Comparison of ENCODE assay signal across 1 cellular context in genomic region chr5:33439905-33440481, GRCh38.
TF ChIP-seq lines count a peak whose summit lies in the region.

No MANE protein-coding gene starts in this region.

TF ChIP-seq in K562, 482 proteins besides CTCF, POLR2A, EP300 and RAD21 (continued from another document and continues in another):
- TF ChIP-seq PREB (CRISPR knock-in tag; IDR thresholded peaks at IDR 0.05) = 0 out of 2 replicates have a peak, but pooled peaks have one; percentile 71
- peak; percentile 20 for TF ChIP-seq CHD1 (IDR thresholded peaks at IDR 0.05; ENCODE audit: low read length)
- 0 out of 2 replicates have a peak, but pooled peaks have one; percentile 26 for TF ChIP-seq NKRF (IDR thresholded peaks at IDR 0.05; ENCODE audit: borderline replicate concordance)
- TF ChIP-seq SAP30 (IDR thresholded peaks at IDR 0.05; ENCODE audit: borderline replicate concordance, insufficient read depth, low read depth, low read length, poor library complexity, severe bottlenecking) = no peak
- 0 out of 2 replicates have a peak, but pooled peaks have one; percentile 26 for TF ChIP-seq TEAD4 (IDR thresholded peaks at IDR 0.05; ENCODE audit: low read length)
- TF ChIP-seq TEAD4 (CRISPR knock-in tag; IDR thresholded peaks at IDR 0.05; ENCODE audit: borderline replicate concordance) = no peak
- TF ChIP-seq TAF15 (IDR thresholded peaks at IDR 0.05; ENCODE audit: low read depth, low read length) = no peak
- TF ChIP-seq PKNOX1 (IDR thresholded peaks at IDR 0.05) = no peak
- no peak for TF ChIP-seq NR2F6 (CRISPR knock-in tag; IDR thresholded peaks at IDR 0.05)
- TF ChIP-seq ELF1 (tag; IDR thresholded peaks at IDR 0.05) = no peak
- no peak for TF ChIP-seq MGA (IDR thresholded peaks at IDR 0.05)
- no peak for TF ChIP-seq MECOM (CRISPR knock-in tag; IDR thresholded peaks at IDR 0.05)
- TF ChIP-seq MCM5 (IDR thresholded peaks at IDR 0.05; ENCODE audit: low read depth) = no peak
- 0 out of 2 replicates have a peak, but pooled peaks have one; percentile 21 for TF ChIP-seq GATAD2A (IDR thresholded peaks at IDR 0.05)
- TF ChIP-seq FOXK1 (CRISPR knock-in tag; IDR thresholded peaks at IDR 0.05; ENCODE audit: borderline replicate concordance) = 0 out of 2 replicates have a peak, but pooled peaks have one; percentile 17
- no peak for TF ChIP-seq POLR2AphosphoS5 (IDR thresholded peaks at IDR 0.05; ENCODE audit: control insufficient read depth, insufficient read depth, low read depth, low read length)
- no peak for TF ChIP-seq NFIX (CRISPR knock-in tag; IDR thresholded peaks at IDR 0.05; ENCODE audit: low read depth)
- no peak for TF ChIP-seq CC2D1A (IDR thresholded peaks at IDR 0.05)
- TF ChIP-seq VEZF1 (CRISPR knock-in tag; IDR thresholded peaks at IDR 0.05) = no peak
- no peak for TF ChIP-seq SRSF1 (IDR thresholded peaks at IDR 0.05; ENCODE audit: low read depth, low read length)
- no peak for TF ChIP-seq CREBBP (IDR thresholded peaks at IDR 0.05; ENCODE audit: low read depth, low read length)
- TF ChIP-seq KDM5B (IDR thresholded peaks at IDR 0.05; ENCODE audit: insufficient replicate concordance, low read depth, low read length) = peak; percentile 3
- TF ChIP-seq MAFF (IDR thresholded peaks at IDR 0.05; ENCODE audit: low read length) = no peak
- TF ChIP-seq DIDO1 (tag; IDR thresholded peaks at IDR 0.05; ENCODE audit: low read depth) = 0 out of 2 replicates have a peak, but pooled peaks have one; percentile 62
- TF ChIP-seq ZKSCAN3 (CRISPR knock-in tag; IDR thresholded peaks at IDR 0.05) = no peak
- no peak for TF ChIP-seq ZNF217 (CRISPR knock-in tag; IDR thresholded peaks at IDR 0.05)
